In genomic region chr1:29208462-29208861, GRCh38 we compare ENCODE assay signal across 20 cellular contexts.
"Had no signal": no experiment of that assay in that cellular context is flagged by ENCODE, and none has a peak within 500 bp of the region (broad histone marks: within the 10 kb centered on the region; RNA-seq: fewer than 3 reads in every experiment).

No MANE protein-coding gene starts in this region.

- H3K27me3 Mint-ChIP-seq: activated naive CD8-positive, alpha-beta T cell had no signal

- H3K4me1 Mint-ChIP-seq: nephron had no signal

- H3K36me3 ChIP-seq: uterus had no signal

- H3K9me3 Mint-ChIP-seq: nephron had no signal

- H3K27ac Mint-ChIP-seq: activated naive CD8-positive, alpha-beta T cell; nephron had no signal

- H3K27me3 ChIP-seq: body of pancreas, dorsolateral prefrontal cortex, foreskin keratinocyte, hepatocyte, tibial nerve, uterus had no signal

- H3K4me3 ChIP-seq: body of pancreas, dorsolateral prefrontal cortex, hepatocyte, tibial nerve, uterus had no signal

- H3K4me3 Mint-ChIP-seq: activated naive CD8-positive, alpha-beta T cell; nephron had no signal

- FAIRE-seq: colon had no signal

- H3K27ac ChIP-seq: dorsolateral prefrontal cortex, foreskin keratinocyte, hepatocyte, tibial nerve, uterus, VCaP had no signal

- H3K9me3 ChIP-seq: body of pancreas, tibial nerve, uterus had no signal

- DNase-seq: activated CD4-positive, alpha-beta T cell treated with anti-CD3 and anti-CD28 coated beads, Interleukin-2, amount 50 U/mL, for 1 hour; activated CD4-positive, CD25-positive, alpha-beta regulatory T cell treated with anti-CD3 and anti-CD28 coated beads, Interleukin-2, amount 50 U/mL, for 72 hours; amygdala; body of pancreas; dorsolateral prefrontal cortex; left cardiac atrium; midbrain; retina; stimulated activated CD4-positive, alpha-beta T cell treated with anti-CD3 and anti-CD28 coated beads, Interleukin-12 subunit alpha, Interleukin-12 subunit beta, amount 100 ng/mL, for 4 hours; stimulated activated CD4-positive, alpha-beta T cell treated with anti-CD3 and anti-CD28 coated beads, Interleukin-1b, Interleukin-23, amount 100 ng/mL, for 48 hours; stimulated activated CD8-positive, alpha-beta memory T cell treated with anti-CD3 and anti-CD28 coated beads, Interleukin-4, amount 100 ng/mL, for 48 hours; stimulated activated naive CD4-positive, alpha-beta T cell; uterus had no signal

- H3K4me1 ChIP-seq: body of pancreas, foreskin keratinocyte, tibial nerve, uterus had no signal

- ATAC-seq: body of pancreas, foreskin keratinocyte, left cardiac atrium had no signal
